In genomic region chr7:67738145-67738544, GRCh38 we compare ENCODE assay signal across 16 cellular contexts.
DNase-seq lines count a peak whose midpoint lies in the region; ATAC-seq, FAIRE-seq and TF ChIP-seq lines count a peak whose summit lies in the region.
"Had no signal": no experiment of that assay in that cellular context is flagged by ENCODE, and none has a peak within 500 bp of the region (broad histone marks: within the 10 kb centered on the region; RNA-seq: fewer than 3 reads in every experiment).

No MANE protein-coding gene starts in this region.

- H3K79me2 ChIP-seq in GM12878 (ENCODE audit: control insufficient read depth, insufficient read depth, low read length), result no peaks in the 10 kb centered on the region

- CTCF ChIA-PET in GM12878 (lab: Yijun Ruan, JAX), result no interaction called here

- H3K36me3 ChIP-seq in left ventricle myocardium inferior (no peaks in the 10 kb centered on the region), GM12878 (ENCODE audit: control insufficient read depth in 2 of 2, insufficient read depth in 2 of 2, low read length in 1 of 2) (no peaks in the 10 kb centered on the region), gastrocnemius medialis (no peaks in the 10 kb centered on the region)
- H3K36me3 ChIP-seq: BLaER1 treated with 17β-estradiol and CSF1 and Interleukin-3, amounts not matched to agents 10 nM and 100 nM had no signal

- H4K20me1 ChIP-seq in GM12878 (ENCODE audit: control insufficient read depth, insufficient read depth), result no peaks in the 10 kb centered on the region
- H4K20me1 ChIP-seq: BLaER1 treated with 17β-estradiol and CSF1 and Interleukin-3, amounts not matched to agents 10 nM and 100 nM had no signal

- H3K4me1 ChIP-seq in left ventricle myocardium inferior, result no peaks in the 10 kb centered on the region
- no peaks in the 10 kb centered on the region for H3K4me1 ChIP-seq in GM12878 (ENCODE audit: control insufficient read depth, insufficient read depth, low read length)
- peaks cover 4 to 11% of the 10 kb centered on the region in 2 donors for H3K4me1 ChIP-seq in gastrocnemius medialis

- WGBS in GM12878 (ENCODE audit: insufficient coverage, insufficient replicate concordance, low lambda C conversion rate, missing lambda C conversion rate), result 5% methylated on average over 3 of the region's 3 CpGs

- H3K27me3 ChIP-seq in left ventricle myocardium inferior (ENCODE audit: low read depth) (peaks cover 16% of the 10 kb centered on the region), GM12878 (replicated peaks in 1 of 2; ENCODE audit: control insufficient read depth in 2 of 2, insufficient read depth in 2 of 2, low read length in 1 of 2) (no peaks in the 10 kb centered on the region), gastrocnemius medialis (no peaks in the 10 kb centered on the region)
- H3K27me3 ChIP-seq: BLaER1 treated with 17β-estradiol and CSF1 and Interleukin-3, amounts not matched to agents 10 nM and 100 nM had no signal

- H2AFZ ChIP-seq in GM12878 (ENCODE audit: control insufficient read depth, low read depth, low read length), result no peak overlapping the region

- BruUV-seq in GM12878 (replicated peaks; lab: Mats Ljungman, UMichigan), result no TSS peak

- no peak for TF ChIP-seq RAD21 in GM12878 (IDR thresholded peaks at IDR 0.05; ENCODE audit: insufficient read depth, low read depth, low read length)

- ATAC-seq in GM12878 (no peak), gastrocnemius medialis (no peak), HG03442 (IDR thresholded peaks at IDR 0.05; ENCODE audit: unreplicated experiment) (no peak), GM19328 (IDR thresholded peaks at IDR 0.05; ENCODE audit: unreplicated experiment) (no peak), HG02588 (IDR thresholded peaks at IDR 0.05; ENCODE audit: unreplicated experiment) (no peak)
- ATAC-seq: CD8-positive, alpha-beta T cell had no signal

- POLR2A ChIA-PET in GM12878 (lab: Charles Lee), result no interaction called here

- H3K27ac ChIP-seq in left ventricle myocardium inferior (replicated peaks) (peak overlapping the region; percentile 51), GM12878 (ENCODE audit: control insufficient read depth, insufficient read depth) (no peak overlapping the region), gastrocnemius medialis (peak overlapping the region in 3 of 4 donors; percentile 41 to 74 (median 65))
- H3K27ac ChIP-seq: 22Rv1 had no signal

- no peak for FAIRE-seq in GM12878 (lab: Jason Lieb, UNC)
- FAIRE-seq: H1 had no signal

- peaks cover 4% of the 10 kb centered on the region for H3K9me3 ChIP-seq in left ventricle myocardium inferior (replicated peaks)
- H3K9me3 ChIP-seq in GM12878 (replicated peaks; ENCODE audit: control insufficient read depth, insufficient read depth, low read length), result no peaks in the 10 kb centered on the region
- H3K9me3 ChIP-seq in gastrocnemius medialis, result no peaks in the 10 kb centered on the region

- H3K9ac ChIP-seq in GM12878 (ENCODE audit: control insufficient read depth, insufficient read depth, low read length), result no peak overlapping the region
- H3K9ac ChIP-seq: BLaER1 treated with 17β-estradiol and CSF1 and Interleukin-3, amounts not matched to agents 10 nM and 100 nM had no signal

- in situ Hi-C loops in GM12878 (cut with MboI) (no loop called here), gastrocnemius medialis (cut with MboI; ENCODE audit: low sequenced_read_pairs in 4 of 4) (no loop called here)

- TF ChIP-seq CTCF in left ventricle myocardium inferior (IDR thresholded peaks at IDR 0.05; ENCODE audit: borderline replicate concordance) (no peak), GM12878 (IDR thresholded peaks at IDR 0.05 in 2 of 3, conservative IDR thresholded peaks at IDR 0.05 in 1 of 3; ENCODE audit: control insufficient read depth in 2 of 3, extremely low read depth in 1 of 3, insufficient read depth in 1 of 3, low read depth in 3 of 3, low read length in 3 of 3) (no peak), gastrocnemius medialis (IDR thresholded peaks at IDR 0.05 in 4 of 5, conservative IDR thresholded peaks at IDR 0.05 in 1 of 5) (no peak)

- SMC1A ChIA-PET in GM12878 (lab: Charles Lee; ENCODE audit: uncharacterized antibody, unreplicated experiment), result no interaction called here

- no peak for TF ChIP-seq EP300 in GM12878 (IDR thresholded peaks at IDR 0.05; ENCODE audit: borderline replicate concordance in 1 of 2, control insufficient read depth in 1 of 2, low read depth in 2 of 2, low read length in 2 of 2)

- RAD21 ChIA-PET in GM12878 (lab: Charles Lee; ENCODE audit: unreplicated experiment), result no interaction called here

- DNase-seq in left ventricle myocardium inferior (no peak), cardiac septum (ENCODE audit: low spot score) (no peak), GM12878 (ENCODE audit: low read depth, low spot score) (no peak), gastrocnemius medialis (no peak)
- DNase-seq: Calu3; CD8-positive, alpha-beta T cell; DMS79 treated with DMSO at 0.1 percent for 48 hours; GF-D8; H9; KBM-7 had no signal

- intact Hi-C loops in left ventricle myocardium inferior (cut with micrococcal nuclease) (no loop called here), cardiac septum (cut with DNase I) (no loop called here), GM12878 (cut with micrococcal nuclease; ENCODE audit: unreplicated experiment) (no loop called here), gastrocnemius medialis (cut with DNase I; ENCODE audit: low total_unique reads) (no loop called here)

- H3K4me2 ChIP-seq in GM12878 (ENCODE audit: control insufficient read depth, insufficient read depth), result no peak overlapping the region

- H3K4me3 ChIP-seq in left ventricle myocardium inferior (no peak overlapping the region), GM12878 (no peak overlapping the region), gastrocnemius medialis (no peak overlapping the region)
- H3K4me3 ChIP-seq: BLaER1 treated with 17β-estradiol and CSF1 and Interleukin-3, amounts not matched to agents 10 nM and 100 nM had no signal

- no peak for TF ChIP-seq POLR2A in GM12878 (IDR thresholded peaks at IDR 0.05; ENCODE audit: low read depth, low read length)
- TF ChIP-seq POLR2A in gastrocnemius medialis (IDR thresholded peaks at IDR 0.05), result no peak

TF ChIP-seq in GM12878, 131 proteins besides CTCF, POLR2A, EP300 and RAD21:
- TF ChIP-seq SMAD5 (IDR thresholded peaks at IDR 0.05; ENCODE audit: low read depth) (no peak), RAD51 (IDR thresholded peaks at IDR 0.05) (peak; percentile 28; the same call in 1 of the 2 replicates)
